9 cellular contexts compared by ENCODE assay signal in the genomic region with DNA sequence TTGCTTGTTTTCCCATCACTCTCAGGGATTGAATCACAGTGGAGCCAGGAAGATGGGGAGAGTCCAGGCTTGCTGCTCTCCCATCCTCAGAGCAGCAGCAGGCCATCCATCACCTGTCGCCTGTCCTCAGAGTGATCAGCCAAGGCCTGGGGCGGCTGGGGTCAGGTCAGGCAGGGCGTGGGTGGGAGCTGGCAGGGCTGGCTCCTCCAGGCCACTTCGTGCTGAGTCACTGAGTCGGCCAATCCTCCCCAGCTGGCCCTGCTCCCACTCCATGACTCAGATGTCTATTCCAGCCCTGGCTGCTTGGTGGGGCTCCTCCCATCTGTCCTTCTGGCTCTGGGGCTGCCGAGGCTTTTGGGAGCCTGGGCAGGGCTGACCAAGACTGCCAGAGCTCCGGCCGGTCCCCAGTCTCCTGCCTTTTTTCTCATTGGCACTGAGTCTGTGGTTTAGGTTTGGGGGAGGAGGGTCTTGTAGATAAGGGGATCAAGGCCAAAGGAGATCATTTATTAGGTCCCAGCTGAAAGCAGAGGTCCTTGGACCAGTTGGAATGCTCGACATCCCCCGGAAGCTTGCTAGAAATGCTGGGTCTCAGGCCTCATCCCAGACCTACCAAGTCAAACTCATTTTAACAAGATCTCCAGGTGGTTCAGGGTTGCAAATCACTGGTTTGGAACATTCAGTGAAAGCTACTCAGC.
DNase-seq lines count a peak whose midpoint lies in the region; ATAC-seq and TF ChIP-seq lines count a peak whose summit lies in the region.
"Had no signal": no experiment of that assay in that cellular context is flagged by ENCODE, and none has a peak within 500 bp of the region (broad histone marks: within the 10 kb centered on the region; RNA-seq: fewer than 3 reads in every experiment).

No MANE protein-coding gene starts in this region.

- H3K9me3 Mint-ChIP-seq in activated CD4-positive, alpha-beta T cell treated with anti-CD3 and anti-CD28 coated beads, Interleukin-2, amount 10 ng/mL, durations not matched to agents 24 days and 14 days: no peaks in the 10 kb centered on the region
- no peaks in the 10 kb centered on the region for H3K9me3 Mint-ChIP-seq in activated CD4-positive, alpha-beta T cell treated with anti-CD3 and anti-CD28 coated beads for 36 hours (ENCODE audit: low read depth)
- H3K9me3 Mint-ChIP-seq: activated naive CD8-positive, alpha-beta T cell treated with anti-CD3 and anti-CD28 coated beads, Interleukin-2, amount 10 ng/mL, durations not matched to agents 7 days and 5 days had no signal

- 16 to 17% methylated on average over 10 of the region's 10 CpGs for WGBS in esophagus, 2 donors

- no peaks in the 10 kb centered on the region for H3K27me3 Mint-ChIP-seq in activated CD4-positive, alpha-beta T cell treated with anti-CD3 and anti-CD28 coated beads, Interleukin-2, amount 10 ng/mL, durations not matched to agents 24 days and 14 days
- no peaks in the 10 kb centered on the region for H3K27me3 Mint-ChIP-seq in activated CD4-positive, alpha-beta T cell treated with anti-CD3 and anti-CD28 coated beads for 36 hours
- H3K27me3 Mint-ChIP-seq: activated naive CD8-positive, alpha-beta T cell treated with anti-CD3 and anti-CD28 coated beads, Interleukin-2, amount 10 ng/mL, durations not matched to agents 7 days and 5 days had no signal

- peaks cover 63% of the 10 kb centered on the region for H3K36me3 Mint-ChIP-seq in activated CD4-positive, alpha-beta T cell treated with anti-CD3 and anti-CD28 coated beads, Interleukin-2, amount 10 ng/mL, durations not matched to agents 24 days and 14 days (ENCODE audit: low read depth)
- peaks cover 45% of the 10 kb centered on the region for H3K36me3 Mint-ChIP-seq in activated CD4-positive, alpha-beta T cell treated with anti-CD3 and anti-CD28 coated beads for 36 hours (ENCODE audit: low read depth)

- intact Hi-C loops in activated CD4-positive, alpha-beta T cell treated with anti-CD3 and anti-CD28 coated beads, Interleukin-2, amount 10 ng/mL, durations not matched to agents 24 days and 14 days (cut with micrococcal nuclease): no loop called here
- intact Hi-C loops in activated CD4-positive, alpha-beta T cell treated with anti-CD3 and anti-CD28 coated beads for 36 hours (cut with DNase I, micrococcal nuclease): no loop called here
- intact Hi-C loops in uterus (cut with DNase I; ENCODE audit: low total_unique reads): no loop called here

- H3K27ac ChIP-seq in SJCRH30: peak overlapping the region; percentile 69
- H3K27ac ChIP-seq in esophagus (ENCODE audit: low read depth in 2 of 2, low read length in 1 of 2): peak overlapping the region; percentile 86 to 94
- peak overlapping the region; percentile 82 to 86 for H3K27ac ChIP-seq in uterus

- H3K4me1 ChIP-seq in SJCRH30 (peaks cover 17% of the 10 kb centered on the region), esophagus (ENCODE audit: control insufficient read depth in 2 of 2, insufficient read depth in 2 of 2, low read length in 1 of 2) (peaks cover 2 to 27% of the 10 kb centered on the region in 2 donors), uterus (peaks cover 6 to 15% of the 10 kb centered on the region in 2 donors)

- H3K36me3 ChIP-seq in SJCRH30 (no peaks in the 10 kb centered on the region), esophagus (ENCODE audit: control insufficient read depth in 2 of 2, insufficient read depth in 2 of 2, low read length in 1 of 2) (peaks cover 0 to 9% of the 10 kb centered on the region in 2 donors), uterus (no peaks in the 10 kb centered on the region)

- H3K4me3 ChIP-seq in SJCRH30: no peak overlapping the region
- H3K4me3 ChIP-seq in esophagus (ENCODE audit: low read depth in 1 of 2, low read length in 2 of 2): no peak overlapping the region
- no peak overlapping the region for H3K4me3 ChIP-seq in uterus

- CTCF ChIA-PET in activated CD4-positive, alpha-beta T cell treated with anti-CD3 and anti-CD28 coated beads for 36 hours (lab: Charles Lee): no interaction called here

- peak overlapping the region; percentile 48 for H3K27ac Mint-ChIP-seq in activated CD4-positive, alpha-beta T cell treated with anti-CD3 and anti-CD28 coated beads, Interleukin-2, amount 10 ng/mL, durations not matched to agents 24 days and 14 days
- H3K27ac Mint-ChIP-seq in activated CD4-positive, alpha-beta T cell treated with anti-CD3 and anti-CD28 coated beads for 36 hours: no peak overlapping the region
- H3K27ac Mint-ChIP-seq: activated naive CD8-positive, alpha-beta T cell treated with anti-CD3 and anti-CD28 coated beads, Interleukin-2, amount 10 ng/mL, durations not matched to agents 7 days and 5 days had no signal

- H3K9me3 ChIP-seq in SJCRH30 (replicated peaks): no peaks in the 10 kb centered on the region
- H3K9me3 ChIP-seq in esophagus (ENCODE audit: control insufficient read depth in 2 of 2, insufficient read depth in 1 of 2, low read depth in 1 of 2, low read length in 1 of 2): no peaks in the 10 kb centered on the region
- no peaks in the 10 kb centered on the region for H3K9me3 ChIP-seq in uterus

- no peak for TF ChIP-seq CTCF in uterus (IDR thresholded peaks at IDR 0.05)

- no peak for ATAC-seq in activated CD4-positive, alpha-beta T cell treated with anti-CD3 and anti-CD28 coated beads for 36 hours
- ATAC-seq in HG02678 (IDR thresholded peaks at IDR 0.05; ENCODE audit: unreplicated experiment) (no peak), HG03520 (IDR thresholded peaks at IDR 0.05; ENCODE audit: unreplicated experiment) (no peak)

- no peaks in the 10 kb centered on the region for H3K27me3 ChIP-seq in SJCRH30
- no peaks in the 10 kb centered on the region for H3K27me3 ChIP-seq in esophagus (ENCODE audit: control insufficient read depth in 1 of 2, insufficient read depth in 2 of 2, low read length in 2 of 2)
- no peaks in the 10 kb centered on the region for H3K27me3 ChIP-seq in uterus

- no peak for DNase-seq in activated CD4-positive, alpha-beta T cell treated with anti-CD3 and anti-CD28 coated beads, Interleukin-2, amount 10 ng/mL, durations not matched to agents 24 days and 14 days
- DNase-seq in activated CD4-positive, alpha-beta T cell treated with anti-CD3 and anti-CD28 coated beads for 36 hours: no peak
- peak; percentile 94 to 95 for DNase-seq in SJCRH30
- peak; percentile 93 for DNase-seq in mucosa of gallbladder (ENCODE audit: low spot score)
- peak; percentile 98 to 99 for DNase-seq in uterus
- DNase-seq: activated naive CD8-positive, alpha-beta T cell treated with anti-CD3 and anti-CD28 coated beads, Interleukin-2, amount 10 ng/mL, durations not matched to agents 7 days and 5 days had no signal

- peaks cover 49% of the 10 kb centered on the region for H3K4me1 Mint-ChIP-seq in activated CD4-positive, alpha-beta T cell treated with anti-CD3 and anti-CD28 coated beads, Interleukin-2, amount 10 ng/mL, durations not matched to agents 24 days and 14 days
- H3K4me1 Mint-ChIP-seq in activated CD4-positive, alpha-beta T cell treated with anti-CD3 and anti-CD28 coated beads for 36 hours: peaks cover 35% of the 10 kb centered on the region

- no peak for TF ChIP-seq POLR2A in uterus (IDR thresholded peaks at IDR 0.05)

- no peak overlapping the region for H3K4me3 Mint-ChIP-seq in activated CD4-positive, alpha-beta T cell treated with anti-CD3 and anti-CD28 coated beads, Interleukin-2, amount 10 ng/mL, durations not matched to agents 24 days and 14 days
- H3K4me3 Mint-ChIP-seq in activated CD4-positive, alpha-beta T cell treated with anti-CD3 and anti-CD28 coated beads for 36 hours: no peak overlapping the region
- H3K4me3 Mint-ChIP-seq: activated naive CD8-positive, alpha-beta T cell treated with anti-CD3 and anti-CD28 coated beads, Interleukin-2, amount 10 ng/mL, durations not matched to agents 7 days and 5 days had no signal

- POLR2A ChIA-PET in activated CD4-positive, alpha-beta T cell treated with anti-CD3 and anti-CD28 coated beads for 36 hours (lab: Charles Lee): no interaction called here

Comparison
In these comparisons a context has a peak if more than half of its experiments do, and no peak if none do; other contexts are left out.
1. DNase-seq: peak in SJCRH30 (2 of 2), mucosa of gallbladder (single experiment) and uterus (2 of 2); none in activated CD4-positive, alpha-beta T cell treated with anti-CD3 and anti-CD28 coated beads, Interleukin-2, amount 10 ng/mL, durations not matched to agents 24 days and 14 days (single experiment) and activated CD4-positive, alpha-beta T cell treated with anti-CD3 and anti-CD28 coated beads for 36 hours (single experiment).
2. Peak in every context shown above with its lines, with median percentiles within 50 percentile points of each other: H3K27ac ChIP-seq.